17 cellular contexts compared by ENCODE assay signal in genomic region chr3:134718736-134719135, GRCh38.
DNase-seq lines count a peak whose midpoint lies in the region; ATAC-seq and TF ChIP-seq lines count a peak whose summit lies in the region.
"Had no signal": no experiment of that assay in that cellular context is flagged by ENCODE, and none has a peak within 500 bp of the region (broad histone marks: within the 10 kb centered on the region; RNA-seq: fewer than 3 reads in every experiment).

No MANE protein-coding gene starts in this region.

- H3K36me3 ChIP-seq in gastroesophageal sphincter: no peaks in the 10 kb centered on the region
- H3K36me3 ChIP-seq: SJSA1 had no signal

- TF ChIP-seq EP300 in gastroesophageal sphincter (IDR thresholded peaks at IDR 0.05): no peak

- H3K4me3 ChIP-seq in astrocyte of the cerebellum (ENCODE audit: low read depth, low read length) (no peak overlapping the region), gastroesophageal sphincter (no peak overlapping the region)
- H3K4me3 ChIP-seq: GM23248, SJSA1 had no signal

- H3K4me1 ChIP-seq in gastroesophageal sphincter: no peaks in the 10 kb centered on the region
- H3K4me1 ChIP-seq: SJSA1 had no signal

- 38 to 48% methylated on average over 4 of the region's 4 CpGs for WGBS in gastroesophageal sphincter (ENCODE audit: low coverage in 1 of 2), 2 donors

- peak; percentile 51 for ATAC-seq in gastroesophageal sphincter
- peak; percentile 13 for ATAC-seq in sciatic nerve
- ATAC-seq: HCT116 had no signal

- no peak overlapping the region for H3K27ac ChIP-seq in gastroesophageal sphincter
- H3K27ac ChIP-seq: GM23248, SJSA1 had no signal

- in situ Hi-C loops in astrocyte of the cerebellum (cut with HindIII; ENCODE audit: low sequenced_read_pairs): no loop called here
- in situ Hi-C loops in KBM-7 (cut with MboI; ENCODE audit: low pct_unique_long_range_greater_than_20kb, low sequenced_read_pairs): no loop called here

- TF ChIP-seq CTCF in astrocyte of the cerebellum (IDR thresholded peaks at IDR 0.05; ENCODE audit: low read depth, low read length, missing control alignments): no peak
- no peak for TF ChIP-seq CTCF in gastroesophageal sphincter (IDR thresholded peaks at IDR 0.05)

- TF ChIP-seq POLR2A in gastroesophageal sphincter (IDR thresholded peaks at IDR 0.05): no peak

- H3K27me3 ChIP-seq in gastroesophageal sphincter: no peaks in the 10 kb centered on the region
- H3K27me3 ChIP-seq: SJSA1 had no signal

- intact Hi-C loops in sciatic nerve (cut with DNase I): no loop called here

- no peaks in the 10 kb centered on the region for H3K9me3 ChIP-seq in gastroesophageal sphincter
- H3K9me3 ChIP-seq: SJSA1 had no signal

- peak; percentile 20 for DNase-seq in EH (ENCODE audit: low read depth)
- DNase-seq in astrocyte of the cerebellum (ENCODE audit: low read depth): peak; percentile 24
- no peak for DNase-seq in sciatic nerve (ENCODE audit: low spot score)
- DNase-seq in GF-D8 (lab: John Stamatoyannopoulos, UW): no peak
- DNase-seq in SKM-1 treated with dmso at 0.1 percent for 144 hours (lab: John Stamatoyannopoulos, UW; ENCODE audit: unreplicated experiment): no peak
- DNase-seq in KBM-7: no peak
- DNase-seq: COR-L47, DMS153, GM23248, NCI-H146, NCI-H2081 treated with DMSO at 0.1 percent for 48 hours, NCI-H226, NCI-H526 treated with DMSO at 0.1 percent for 48 hours, RPMI8226 had no signal

Comparison
In these comparisons a context has a peak if more than half of its experiments do, and no peak if none do; other contexts are left out.
1. DNase-seq: peak in EH (single experiment) and astrocyte of the cerebellum (single experiment); none in sciatic nerve (single experiment), GF-D8 (single experiment), SKM-1 treated with dmso at 0.1 percent for 144 hours (single experiment) and KBM-7 (single experiment).